In genomic region chr1:155208406-155208655, GRCh38 we compare ENCODE assay signal across 1 cellular context.
TF ChIP-seq lines count a peak whose summit lies in the region.

No MANE protein-coding gene starts in this region.

TF ChIP-seq in GM12878, 131 proteins besides CTCF, POLR2A, EP300 and RAD21:
- TF ChIP-seq ZBTB40 (IDR thresholded peaks at IDR 0.05; ENCODE audit: borderline replicate concordance) (0 out of 2 replicates have a peak, but pooled peaks have one; percentile 34), HDGF (IDR thresholded peaks at IDR 0.05) (peak; percentile 83), MTA2 (IDR thresholded peaks at IDR 0.05; ENCODE audit: low read depth) (peak; percentile 54; the same call in 1 of the 2 replicates), ZNF592 (IDR thresholded peaks at IDR 0.05) (no peak), SMAD1 (IDR thresholded peaks at IDR 0.05; ENCODE audit: low read depth, partially characterized antibody) (no peak), NR2C1 (IDR thresholded peaks at IDR 0.05) (peak; percentile 38; the same call in 1 of the 2 replicates), POLR2AphosphoS5 (IDR thresholded peaks at IDR 0.05; ENCODE audit: low read length) (peak; percentile 60), IRF5 (IDR thresholded peaks at IDR 0.05; ENCODE audit: borderline replicate concordance) (no peak)
TF ChIP-seq in GM12878: peak in this region for 5.
